ENCODE assay signal across 1 cellular context in the genomic region with DNA sequence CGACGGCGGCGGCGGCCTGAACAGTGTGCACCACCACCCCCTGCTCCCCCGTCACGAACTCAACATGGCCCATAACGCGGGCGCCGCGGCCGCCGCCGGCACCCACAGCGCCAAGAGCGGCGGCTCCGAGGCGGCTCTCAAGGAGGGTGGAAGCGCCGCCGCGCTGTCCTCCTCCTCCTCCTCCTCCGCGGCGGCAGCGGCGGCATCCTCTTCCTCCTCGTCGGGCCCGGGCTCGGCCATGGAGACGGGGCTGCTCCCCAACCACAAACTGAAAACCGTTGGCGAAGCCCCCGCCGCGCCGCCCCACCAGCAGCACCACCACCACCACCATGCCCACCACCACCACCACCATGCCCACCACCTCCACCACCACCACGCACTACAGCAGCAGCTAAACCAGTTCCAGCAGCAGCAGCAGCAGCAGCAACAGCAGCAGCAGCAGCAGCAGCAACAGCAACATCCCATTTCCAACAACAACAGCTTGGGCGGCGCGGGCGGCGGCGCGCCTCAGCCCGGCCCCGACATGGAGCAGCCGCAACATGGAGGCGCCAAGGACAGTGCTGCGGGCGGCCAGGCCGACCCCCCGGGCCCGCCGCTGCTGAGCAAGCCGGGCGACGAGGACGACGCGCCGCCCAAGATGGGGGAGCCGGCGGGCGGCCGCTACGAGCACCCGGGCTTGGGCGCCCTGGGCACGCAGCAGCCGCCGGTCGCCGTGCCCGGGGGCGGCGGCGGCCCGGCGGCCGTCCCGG.
TF ChIP-seq lines count a peak whose summit lies in the region.

No MANE protein-coding gene starts in this region.

TF ChIP-seq in HepG2, 621 proteins besides CTCF, POLR2A, EP300 and RAD21 (continued from another document and continues in another):
- TF ChIP-seq ZMYM3 (CRISPR knock-in tag; IDR thresholded peaks at IDR 0.05) (no peak), POLR2AphosphoS5 (IDR thresholded peaks at IDR 0.05; ENCODE audit: low read depth, low read length) (0 out of 2 replicates have a peak, but pooled peaks have one; percentile 4), ZFY (CRISPR knock-in tag; IDR thresholded peaks at IDR 0.05) (peak; percentile 84), SP5 (CRISPR knock-in tag; IDR thresholded peaks at IDR 0.05; ENCODE audit: borderline replicate concordance, low read depth) (no peak), AGO1 (IDR thresholded peaks at IDR 0.05; ENCODE audit: low read depth, low read length, poor library complexity, severe bottlenecking) (no peak), ZNF749 (CRISPR knock-in tag; IDR thresholded peaks at IDR 0.05; ENCODE audit: borderline replicate concordance) (peak; percentile 47; the same call in 1 of the 2 replicates), SAFB2 (CRISPR knock-in tag; IDR thresholded peaks at IDR 0.05; ENCODE audit: borderline replicate concordance, low read depth) (peak; percentile 56), ZHX1 (CRISPR knock-in tag; IDR thresholded peaks at IDR 0.05; ENCODE audit: low read depth) (0 out of 2 replicates have a peak, but pooled peaks have one; percentile 56), TBX3 (IDR thresholded peaks at IDR 0.05; ENCODE audit: borderline replicate concordance) (0 out of 2 replicates have a peak, but pooled peaks have one; percentile 18), ZNF430 (CRISPR knock-in tag; IDR thresholded peaks at IDR 0.05) (peak; percentile 81), HINFP (CRISPR knock-in tag; IDR thresholded peaks at IDR 0.05; ENCODE audit: low read depth) (peak; percentile 35; the same call in 1 of the 2 replicates), GABPB1 (CRISPR knock-in tag; IDR thresholded peaks at IDR 0.05) (peak; percentile 54; the same call in 1 of the 2 replicates), ATF7-NPFF (CRISPR knock-in tag; IDR thresholded peaks at IDR 0.05; ENCODE audit: low read depth) (peak; percentile 69; the same call in 1 of the 2 replicates), YEATS4 (CRISPR knock-in tag; IDR thresholded peaks at IDR 0.05; ENCODE audit: borderline replicate concordance) (no peak), AKAP8 (CRISPR knock-in tag; IDR thresholded peaks at IDR 0.05) (0 out of 2 replicates have a peak, but pooled peaks have one; percentile 52), GLI4 (CRISPR knock-in tag; IDR thresholded peaks at IDR 0.05; ENCODE audit: borderline replicate concordance) (peak; percentile 47; the same call in 1 of the 2 replicates), MEIS1 (CRISPR knock-in tag; IDR thresholded peaks at IDR 0.05; ENCODE audit: borderline replicate concordance) (0 out of 2 replicates have a peak, but pooled peaks have one; percentile 67), RCOR2 (CRISPR knock-in tag; IDR thresholded peaks at IDR 0.05) (no peak), REPIN1 (CRISPR knock-in tag; IDR thresholded peaks at IDR 0.05; ENCODE audit: borderline replicate concordance, low read depth) (no peak), ZNF546 (CRISPR knock-in tag; conservative IDR thresholded peaks at IDR 0.05) (0 out of 2 replicates have a peak, but pooled peaks have one; percentile 33), KLF15 (CRISPR knock-in tag; IDR thresholded peaks at IDR 0.05; ENCODE audit: borderline replicate concordance) (no peak), MTA1 (CRISPR knock-in tag; IDR thresholded peaks at IDR 0.05; ENCODE audit: borderline replicate concordance) (peak; percentile 46; the same call in 1 of the 2 replicates), ZFP82 (CRISPR knock-in tag; IDR thresholded peaks at IDR 0.05; ENCODE audit: borderline replicate concordance) (peak; percentile 14; the same call in 1 of the 2 replicates), ETS1 (CRISPR knock-in tag; IDR thresholded peaks at IDR 0.05) (peak; percentile 28; the same call in 1 of the 2 replicates), RERE (CRISPR knock-in tag; IDR thresholded peaks at IDR 0.05; ENCODE audit: low read depth) (no peak), HIVEP1 (CRISPR knock-in tag; IDR thresholded peaks at IDR 0.05) (peak; percentile 31; the same call in 1 of the 2 replicates), DNMT1 (CRISPR knock-in tag; IDR thresholded peaks at IDR 0.05) (0 out of 2 replicates have a peak, but pooled peaks have one; percentile 26), ATF3 (CRISPR knock-in tag; IDR thresholded peaks at IDR 0.05) (peak; percentile 8; the same call in 1 of the 2 replicates), ZSCAN29 (CRISPR knock-in tag; conservative IDR thresholded peaks at IDR 0.05) (0 out of 2 replicates have a peak, but pooled peaks have one; percentile 26)
- TF ChIP-seq, protein P1, sequence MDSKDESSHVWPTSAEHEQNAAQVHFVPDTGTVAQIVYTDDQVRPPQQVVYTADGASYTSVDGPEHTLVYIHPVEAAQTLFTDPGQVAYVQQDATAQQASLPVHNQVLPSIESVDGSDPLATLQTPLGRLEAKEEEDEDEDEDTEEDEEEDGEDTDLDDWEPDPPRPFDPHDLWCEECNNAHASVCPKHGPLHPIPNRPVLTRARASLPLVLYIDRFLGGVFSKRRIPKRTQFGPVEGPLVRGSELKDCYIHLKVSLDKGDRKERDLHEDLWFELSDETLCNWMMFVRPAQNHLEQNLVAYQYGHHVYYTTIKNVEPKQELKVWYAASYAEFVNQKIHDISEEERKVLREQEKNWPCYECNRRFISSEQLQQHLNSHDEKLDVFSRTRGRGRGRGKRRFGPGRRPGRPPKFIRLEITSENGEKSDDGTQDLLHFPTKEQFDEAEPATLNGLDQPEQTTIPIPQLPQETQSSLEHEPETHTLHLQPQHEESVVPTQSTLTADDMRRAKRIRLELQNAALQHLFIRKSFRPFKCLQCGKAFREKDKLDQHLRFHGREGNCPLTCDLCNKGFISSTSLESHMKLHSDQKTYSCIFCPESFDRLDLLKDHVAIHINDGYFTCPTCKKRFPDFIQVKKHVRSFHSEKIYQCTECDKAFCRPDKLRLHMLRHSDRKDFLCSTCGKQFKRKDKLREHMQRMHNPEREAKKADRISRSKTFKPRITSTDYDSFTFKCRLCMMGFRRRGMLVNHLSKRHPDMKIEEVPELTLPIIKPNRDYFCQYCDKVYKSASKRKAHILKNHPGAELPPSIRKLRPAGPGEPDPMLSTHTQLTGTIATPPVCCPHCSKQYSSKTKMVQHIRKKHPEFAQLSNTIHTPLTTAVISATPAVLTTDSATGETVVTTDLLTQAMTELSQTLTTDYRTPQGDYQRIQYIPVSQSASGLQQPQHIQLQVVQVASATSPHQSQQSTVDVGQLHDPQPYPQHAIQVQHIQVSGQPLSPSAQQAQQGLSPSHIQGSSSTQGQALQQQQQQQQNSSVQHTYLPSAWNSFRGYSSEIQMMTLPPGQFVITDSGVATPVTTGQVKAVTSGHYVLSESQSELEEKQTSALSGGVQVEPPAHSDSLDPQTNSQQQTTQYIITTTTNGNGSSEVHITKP (CRISPR knock-in tag; IDR thresholded peaks at IDR 0.05; ENCODE audit: low read depth), result no peak
- TF ChIP-seq, protein P2, sequence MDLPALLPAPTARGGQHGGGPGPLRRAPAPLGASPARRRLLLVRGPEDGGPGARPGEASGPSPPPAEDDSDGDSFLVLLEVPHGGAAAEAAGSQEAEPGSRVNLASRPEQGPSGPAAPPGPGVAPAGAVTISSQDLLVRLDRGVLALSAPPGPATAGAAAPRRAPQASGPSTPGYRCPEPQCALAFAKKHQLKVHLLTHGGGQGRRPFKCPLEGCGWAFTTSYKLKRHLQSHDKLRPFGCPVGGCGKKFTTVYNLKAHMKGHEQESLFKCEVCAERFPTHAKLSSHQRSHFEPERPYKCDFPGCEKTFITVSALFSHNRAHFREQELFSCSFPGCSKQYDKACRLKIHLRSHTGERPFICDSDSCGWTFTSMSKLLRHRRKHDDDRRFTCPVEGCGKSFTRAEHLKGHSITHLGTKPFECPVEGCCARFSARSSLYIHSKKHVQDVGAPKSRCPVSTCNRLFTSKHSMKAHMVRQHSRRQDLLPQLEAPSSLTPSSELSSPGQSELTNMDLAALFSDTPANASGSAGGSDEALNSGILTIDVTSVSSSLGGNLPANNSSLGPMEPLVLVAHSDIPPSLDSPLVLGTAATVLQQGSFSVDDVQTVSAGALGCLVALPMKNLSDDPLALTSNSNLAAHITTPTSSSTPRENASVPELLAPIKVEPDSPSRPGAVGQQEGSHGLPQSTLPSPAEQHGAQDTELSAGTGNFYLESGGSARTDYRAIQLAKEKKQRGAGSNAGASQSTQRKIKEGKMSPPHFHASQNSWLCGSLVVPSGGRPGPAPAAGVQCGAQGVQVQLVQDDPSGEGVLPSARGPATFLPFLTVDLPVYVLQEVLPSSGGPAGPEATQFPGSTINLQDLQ (CRISPR knock-in tag; IDR thresholded peaks at IDR 0.05), result peak; percentile 71; the same call in 1 of the 2 replicates
- TF ChIP-seq, protein P3, sequence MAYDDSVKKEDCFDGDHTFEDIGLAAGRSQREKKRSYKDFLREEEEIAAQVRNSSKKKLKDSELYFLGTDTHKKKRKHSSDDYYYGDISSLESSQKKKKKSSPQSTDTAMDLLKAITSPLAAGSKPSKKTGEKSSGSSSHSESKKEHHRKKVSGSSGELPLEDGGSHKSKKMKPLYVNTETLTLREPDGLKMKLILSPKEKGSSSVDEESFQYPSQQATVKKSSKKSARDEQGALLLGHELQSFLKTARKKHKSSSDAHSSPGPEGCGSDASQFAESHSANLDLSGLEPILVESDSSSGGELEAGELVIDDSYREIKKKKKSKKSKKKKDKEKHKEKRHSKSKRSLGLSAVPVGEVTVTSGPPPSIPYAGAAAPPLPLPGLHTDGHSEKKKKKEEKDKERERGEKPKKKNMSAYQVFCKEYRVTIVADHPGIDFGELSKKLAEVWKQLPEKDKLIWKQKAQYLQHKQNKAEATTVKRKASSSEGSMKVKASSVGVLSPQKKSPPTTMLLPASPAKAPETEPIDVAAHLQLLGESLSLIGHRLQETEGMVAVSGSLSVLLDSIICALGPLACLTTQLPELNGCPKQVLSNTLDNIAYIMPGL (CRISPR knock-in tag; IDR thresholded peaks at IDR 0.05; ENCODE audit: borderline replicate concordance in 1 of 2, low read depth in 1 of 2), result peak in 1 of 2 experiments; percentile 80; a peak in 2 of 4 replicates
